ENCODE assay signal across 1 cellular context in the genomic region with DNA sequence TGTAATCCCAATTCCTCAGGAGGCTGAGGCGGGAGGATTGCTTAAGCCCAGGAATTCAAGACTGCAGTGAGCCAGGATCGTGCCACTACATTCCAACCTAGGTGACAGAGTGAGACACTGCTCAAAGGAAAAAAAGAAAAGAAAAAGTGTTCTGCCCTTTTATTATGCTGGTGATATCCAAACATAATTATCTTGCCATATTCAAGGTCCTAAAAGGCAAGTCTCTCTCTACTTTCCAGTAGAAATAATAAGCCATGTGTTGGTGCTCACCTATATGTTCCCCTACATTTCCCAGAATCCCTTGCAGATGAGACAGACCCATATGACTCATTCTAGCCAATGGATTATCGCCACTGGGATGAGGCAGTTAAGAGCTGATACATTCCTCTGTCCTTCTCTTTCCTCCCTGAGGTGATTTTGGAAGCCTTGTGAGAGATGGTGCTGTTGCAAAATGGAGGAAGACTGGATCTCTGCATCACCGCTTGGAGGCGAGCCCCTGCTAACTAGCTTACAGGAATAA.
A peak's percentile ranks its signal among the peaks of the same experiment; 100 is the strongest.
TF ChIP-seq lines count a peak whose summit lies in the region.

No MANE protein-coding gene starts in this region.

TF ChIP-seq in K562, 482 proteins besides CTCF, POLR2A, EP300 and RAD21 (continued from another document):
- TF ChIP-seq, protein P1, sequence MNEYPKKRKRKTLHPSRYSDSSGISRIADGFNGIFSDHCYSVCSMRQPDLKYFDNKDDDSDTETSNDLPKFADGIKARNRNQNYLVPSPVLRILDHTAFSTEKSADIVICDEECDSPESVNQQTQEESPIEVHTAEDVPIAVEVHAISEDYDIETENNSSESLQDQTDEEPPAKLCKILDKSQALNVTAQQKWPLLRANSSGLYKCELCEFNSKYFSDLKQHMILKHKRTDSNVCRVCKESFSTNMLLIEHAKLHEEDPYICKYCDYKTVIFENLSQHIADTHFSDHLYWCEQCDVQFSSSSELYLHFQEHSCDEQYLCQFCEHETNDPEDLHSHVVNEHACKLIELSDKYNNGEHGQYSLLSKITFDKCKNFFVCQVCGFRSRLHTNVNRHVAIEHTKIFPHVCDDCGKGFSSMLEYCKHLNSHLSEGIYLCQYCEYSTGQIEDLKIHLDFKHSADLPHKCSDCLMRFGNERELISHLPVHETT (CRISPR knock-in tag; conservative IDR thresholded peaks at IDR 0.05 in 1 of 2, IDR thresholded peaks at IDR 0.05 in 1 of 2), result no peak
- TF ChIP-seq, protein P2, sequence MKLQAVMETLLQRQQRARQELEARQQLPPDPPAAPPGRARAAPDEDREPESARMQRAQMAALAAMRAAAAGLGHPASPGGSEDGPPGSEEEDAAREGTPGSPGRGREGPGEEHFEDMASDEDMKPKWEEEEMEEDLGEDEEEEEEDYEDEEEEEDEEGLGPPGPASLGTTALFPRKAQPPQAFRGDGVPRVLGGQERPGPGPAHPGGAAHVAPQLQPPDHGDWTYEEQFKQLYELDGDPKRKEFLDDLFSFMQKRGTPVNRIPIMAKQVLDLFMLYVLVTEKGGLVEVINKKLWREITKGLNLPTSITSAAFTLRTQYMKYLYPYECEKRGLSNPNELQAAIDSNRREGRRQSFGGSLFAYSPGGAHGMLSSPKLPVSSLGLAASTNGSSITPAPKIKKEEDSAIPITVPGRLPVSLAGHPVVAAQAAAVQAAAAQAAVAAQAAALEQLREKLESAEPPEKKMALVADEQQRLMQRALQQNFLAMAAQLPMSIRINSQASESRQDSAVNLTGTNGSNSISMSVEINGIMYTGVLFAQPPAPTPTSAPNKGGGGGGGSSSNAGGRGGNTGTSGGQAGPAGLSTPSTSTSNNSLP (IDR thresholded peaks at IDR 0.05; ENCODE audit: borderline replicate concordance, low read depth, low read length), result no peak
- no peak for TF ChIP-seq ZNF184 (CRISPR knock-in tag; IDR thresholded peaks at IDR 0.05)
- TF ChIP-seq EWSR1 (IDR thresholded peaks at IDR 0.05; ENCODE audit: borderline replicate concordance, low read depth, partially characterized antibody), result no peak
- TF ChIP-seq POLR3G (IDR thresholded peaks at IDR 0.05; ENCODE audit: extremely low read depth, insufficient read length, insufficient replicate concordance), result no peak
- no peak for TF ChIP-seq FOXA3 (CRISPR knock-in tag; conservative IDR thresholded peaks at IDR 0.05 in 1 of 2, IDR thresholded peaks at IDR 0.05 in 1 of 2)
- no peak for TF ChIP-seq KDM2B (CRISPR knock-in tag; IDR thresholded peaks at IDR 0.05)
- TF ChIP-seq, protein P3, sequence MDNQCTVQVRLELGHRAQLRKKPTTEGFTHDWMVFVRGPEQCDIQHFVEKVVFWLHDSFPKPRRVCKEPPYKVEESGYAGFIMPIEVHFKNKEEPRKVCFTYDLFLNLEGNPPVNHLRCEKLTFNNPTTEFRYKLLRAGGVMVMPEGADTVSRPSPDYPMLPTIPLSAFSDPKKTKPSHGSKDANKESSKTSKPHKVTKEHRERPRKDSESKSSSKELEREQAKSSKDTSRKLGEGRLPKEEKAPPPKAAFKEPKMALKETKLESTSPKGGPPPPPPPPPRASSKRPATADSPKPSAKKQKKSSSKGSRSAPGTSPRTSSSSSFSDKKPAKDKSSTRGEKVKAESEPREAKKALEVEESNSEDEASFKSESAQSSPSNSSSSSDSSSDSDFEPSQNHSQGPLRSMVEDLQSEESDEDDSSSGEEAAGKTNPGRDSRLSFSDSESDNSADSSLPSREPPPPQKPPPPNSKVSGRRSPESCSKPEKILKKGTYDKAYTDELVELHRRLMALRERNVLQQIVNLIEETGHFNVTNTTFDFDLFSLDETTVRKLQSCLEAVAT (IDR thresholded peaks at IDR 0.05), result no peak
- TF ChIP-seq, protein P4, sequence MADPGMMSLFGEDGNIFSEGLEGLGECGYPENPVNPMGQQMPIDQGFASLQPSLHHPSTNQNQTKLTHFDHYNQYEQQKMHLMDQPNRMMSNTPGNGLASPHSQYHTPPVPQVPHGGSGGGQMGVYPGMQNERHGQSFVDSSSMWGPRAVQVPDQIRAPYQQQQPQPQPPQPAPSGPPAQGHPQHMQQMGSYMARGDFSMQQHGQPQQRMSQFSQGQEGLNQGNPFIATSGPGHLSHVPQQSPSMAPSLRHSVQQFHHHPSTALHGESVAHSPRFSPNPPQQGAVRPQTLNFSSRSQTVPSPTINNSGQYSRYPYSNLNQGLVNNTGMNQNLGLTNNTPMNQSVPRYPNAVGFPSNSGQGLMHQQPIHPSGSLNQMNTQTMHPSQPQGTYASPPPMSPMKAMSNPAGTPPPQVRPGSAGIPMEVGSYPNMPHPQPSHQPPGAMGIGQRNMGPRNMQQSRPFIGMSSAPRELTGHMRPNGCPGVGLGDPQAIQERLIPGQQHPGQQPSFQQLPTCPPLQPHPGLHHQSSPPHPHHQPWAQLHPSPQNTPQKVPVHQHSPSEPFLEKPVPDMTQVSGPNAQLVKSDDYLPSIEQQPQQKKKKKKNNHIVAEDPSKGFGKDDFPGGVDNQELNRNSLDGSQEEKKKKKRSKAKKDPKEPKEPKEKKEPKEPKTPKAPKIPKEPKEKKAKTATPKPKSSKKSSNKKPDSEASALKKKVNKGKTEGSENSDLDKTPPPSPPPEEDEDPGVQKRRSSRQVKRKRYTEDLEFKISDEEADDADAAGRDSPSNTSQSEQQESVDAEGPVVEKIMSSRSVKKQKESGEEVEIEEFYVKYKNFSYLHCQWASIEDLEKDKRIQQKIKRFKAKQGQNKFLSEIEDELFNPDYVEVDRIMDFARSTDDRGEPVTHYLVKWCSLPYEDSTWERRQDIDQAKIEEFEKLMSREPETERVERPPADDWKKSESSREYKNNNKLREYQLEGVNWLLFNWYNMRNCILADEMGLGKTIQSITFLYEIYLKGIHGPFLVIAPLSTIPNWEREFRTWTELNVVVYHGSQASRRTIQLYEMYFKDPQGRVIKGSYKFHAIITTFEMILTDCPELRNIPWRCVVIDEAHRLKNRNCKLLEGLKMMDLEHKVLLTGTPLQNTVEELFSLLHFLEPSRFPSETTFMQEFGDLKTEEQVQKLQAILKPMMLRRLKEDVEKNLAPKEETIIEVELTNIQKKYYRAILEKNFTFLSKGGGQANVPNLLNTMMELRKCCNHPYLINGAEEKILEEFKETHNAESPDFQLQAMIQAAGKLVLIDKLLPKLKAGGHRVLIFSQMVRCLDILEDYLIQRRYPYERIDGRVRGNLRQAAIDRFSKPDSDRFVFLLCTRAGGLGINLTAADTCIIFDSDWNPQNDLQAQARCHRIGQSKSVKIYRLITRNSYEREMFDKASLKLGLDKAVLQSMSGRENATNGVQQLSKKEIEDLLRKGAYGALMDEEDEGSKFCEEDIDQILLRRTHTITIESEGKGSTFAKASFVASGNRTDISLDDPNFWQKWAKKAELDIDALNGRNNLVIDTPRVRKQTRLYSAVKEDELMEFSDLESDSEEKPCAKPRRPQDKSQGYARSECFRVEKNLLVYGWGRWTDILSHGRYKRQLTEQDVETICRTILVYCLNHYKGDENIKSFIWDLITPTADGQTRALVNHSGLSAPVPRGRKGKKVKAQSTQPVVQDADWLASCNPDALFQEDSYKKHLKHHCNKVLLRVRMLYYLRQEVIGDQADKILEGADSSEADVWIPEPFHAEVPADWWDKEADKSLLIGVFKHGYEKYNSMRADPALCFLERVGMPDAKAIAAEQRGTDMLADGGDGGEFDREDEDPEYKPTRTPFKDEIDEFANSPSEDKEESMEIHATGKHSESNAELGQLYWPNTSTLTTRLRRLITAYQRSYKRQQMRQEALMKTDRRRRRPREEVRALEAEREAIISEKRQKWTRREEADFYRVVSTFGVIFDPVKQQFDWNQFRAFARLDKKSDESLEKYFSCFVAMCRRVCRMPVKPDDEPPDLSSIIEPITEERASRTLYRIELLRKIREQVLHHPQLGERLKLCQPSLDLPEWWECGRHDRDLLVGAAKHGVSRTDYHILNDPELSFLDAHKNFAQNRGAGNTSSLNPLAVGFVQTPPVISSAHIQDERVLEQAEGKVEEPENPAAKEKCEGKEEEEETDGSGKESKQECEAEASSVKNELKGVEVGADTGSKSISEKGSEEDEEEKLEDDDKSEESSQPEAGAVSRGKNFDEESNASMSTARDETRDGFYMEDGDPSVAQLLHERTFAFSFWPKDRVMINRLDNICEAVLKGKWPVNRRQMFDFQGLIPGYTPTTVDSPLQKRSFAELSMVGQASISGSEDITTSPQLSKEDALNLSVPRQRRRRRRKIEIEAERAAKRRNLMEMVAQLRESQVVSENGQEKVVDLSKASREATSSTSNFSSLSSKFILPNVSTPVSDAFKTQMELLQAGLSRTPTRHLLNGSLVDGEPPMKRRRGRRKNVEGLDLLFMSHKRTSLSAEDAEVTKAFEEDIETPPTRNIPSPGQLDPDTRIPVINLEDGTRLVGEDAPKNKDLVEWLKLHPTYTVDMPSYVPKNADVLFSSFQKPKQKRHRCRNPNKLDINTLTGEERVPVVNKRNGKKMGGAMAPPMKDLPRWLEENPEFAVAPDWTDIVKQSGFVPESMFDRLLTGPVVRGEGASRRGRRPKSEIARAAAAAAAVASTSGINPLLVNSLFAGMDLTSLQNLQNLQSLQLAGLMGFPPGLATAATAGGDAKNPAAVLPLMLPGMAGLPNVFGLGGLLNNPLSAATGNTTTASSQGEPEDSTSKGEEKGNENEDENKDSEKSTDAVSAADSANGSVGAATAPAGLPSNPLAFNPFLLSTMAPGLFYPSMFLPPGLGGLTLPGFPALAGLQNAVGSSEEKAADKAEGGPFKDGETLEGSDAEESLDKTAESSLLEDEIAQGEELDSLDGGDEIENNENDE (IDR thresholded peaks at IDR 0.05; ENCODE audit: low read depth, low read length), result no peak
- TF ChIP-seq, protein P5, sequence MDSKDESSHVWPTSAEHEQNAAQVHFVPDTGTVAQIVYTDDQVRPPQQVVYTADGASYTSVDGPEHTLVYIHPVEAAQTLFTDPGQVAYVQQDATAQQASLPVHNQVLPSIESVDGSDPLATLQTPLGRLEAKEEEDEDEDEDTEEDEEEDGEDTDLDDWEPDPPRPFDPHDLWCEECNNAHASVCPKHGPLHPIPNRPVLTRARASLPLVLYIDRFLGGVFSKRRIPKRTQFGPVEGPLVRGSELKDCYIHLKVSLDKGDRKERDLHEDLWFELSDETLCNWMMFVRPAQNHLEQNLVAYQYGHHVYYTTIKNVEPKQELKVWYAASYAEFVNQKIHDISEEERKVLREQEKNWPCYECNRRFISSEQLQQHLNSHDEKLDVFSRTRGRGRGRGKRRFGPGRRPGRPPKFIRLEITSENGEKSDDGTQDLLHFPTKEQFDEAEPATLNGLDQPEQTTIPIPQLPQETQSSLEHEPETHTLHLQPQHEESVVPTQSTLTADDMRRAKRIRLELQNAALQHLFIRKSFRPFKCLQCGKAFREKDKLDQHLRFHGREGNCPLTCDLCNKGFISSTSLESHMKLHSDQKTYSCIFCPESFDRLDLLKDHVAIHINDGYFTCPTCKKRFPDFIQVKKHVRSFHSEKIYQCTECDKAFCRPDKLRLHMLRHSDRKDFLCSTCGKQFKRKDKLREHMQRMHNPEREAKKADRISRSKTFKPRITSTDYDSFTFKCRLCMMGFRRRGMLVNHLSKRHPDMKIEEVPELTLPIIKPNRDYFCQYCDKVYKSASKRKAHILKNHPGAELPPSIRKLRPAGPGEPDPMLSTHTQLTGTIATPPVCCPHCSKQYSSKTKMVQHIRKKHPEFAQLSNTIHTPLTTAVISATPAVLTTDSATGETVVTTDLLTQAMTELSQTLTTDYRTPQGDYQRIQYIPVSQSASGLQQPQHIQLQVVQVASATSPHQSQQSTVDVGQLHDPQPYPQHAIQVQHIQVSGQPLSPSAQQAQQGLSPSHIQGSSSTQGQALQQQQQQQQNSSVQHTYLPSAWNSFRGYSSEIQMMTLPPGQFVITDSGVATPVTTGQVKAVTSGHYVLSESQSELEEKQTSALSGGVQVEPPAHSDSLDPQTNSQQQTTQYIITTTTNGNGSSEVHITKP (IDR thresholded peaks at IDR 0.05; ENCODE audit: partially characterized antibody), result peak; percentile 94
- TF ChIP-seq ZFX (CRISPR knock-in tag; IDR thresholded peaks at IDR 0.05), result no peak
- TF ChIP-seq ZNF124 (CRISPR knock-in tag; IDR thresholded peaks at IDR 0.05), result no peak
- TF ChIP-seq ZNF263 (CRISPR knock-in tag; IDR thresholded peaks at IDR 0.05; ENCODE audit: borderline replicate concordance), result no peak
- TF ChIP-seq CEBPB (tag; IDR thresholded peaks at IDR 0.05), result no peak
- TF ChIP-seq, protein P6, sequence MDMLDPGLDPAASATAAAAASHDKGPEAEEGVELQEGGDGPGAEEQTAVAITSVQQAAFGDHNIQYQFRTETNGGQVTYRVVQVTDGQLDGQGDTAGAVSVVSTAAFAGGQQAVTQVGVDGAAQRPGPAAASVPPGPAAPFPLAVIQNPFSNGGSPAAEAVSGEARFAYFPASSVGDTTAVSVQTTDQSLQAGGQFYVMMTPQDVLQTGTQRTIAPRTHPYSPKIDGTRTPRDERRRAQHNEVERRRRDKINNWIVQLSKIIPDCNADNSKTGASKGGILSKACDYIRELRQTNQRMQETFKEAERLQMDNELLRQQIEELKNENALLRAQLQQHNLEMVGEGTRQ (CRISPR knock-in tag; IDR thresholded peaks at IDR 0.05), result peak; percentile 87
- no peak for TF ChIP-seq HCFC1 (IDR thresholded peaks at IDR 0.05; ENCODE audit: low read depth, low read length)
- TF ChIP-seq, protein P7, sequence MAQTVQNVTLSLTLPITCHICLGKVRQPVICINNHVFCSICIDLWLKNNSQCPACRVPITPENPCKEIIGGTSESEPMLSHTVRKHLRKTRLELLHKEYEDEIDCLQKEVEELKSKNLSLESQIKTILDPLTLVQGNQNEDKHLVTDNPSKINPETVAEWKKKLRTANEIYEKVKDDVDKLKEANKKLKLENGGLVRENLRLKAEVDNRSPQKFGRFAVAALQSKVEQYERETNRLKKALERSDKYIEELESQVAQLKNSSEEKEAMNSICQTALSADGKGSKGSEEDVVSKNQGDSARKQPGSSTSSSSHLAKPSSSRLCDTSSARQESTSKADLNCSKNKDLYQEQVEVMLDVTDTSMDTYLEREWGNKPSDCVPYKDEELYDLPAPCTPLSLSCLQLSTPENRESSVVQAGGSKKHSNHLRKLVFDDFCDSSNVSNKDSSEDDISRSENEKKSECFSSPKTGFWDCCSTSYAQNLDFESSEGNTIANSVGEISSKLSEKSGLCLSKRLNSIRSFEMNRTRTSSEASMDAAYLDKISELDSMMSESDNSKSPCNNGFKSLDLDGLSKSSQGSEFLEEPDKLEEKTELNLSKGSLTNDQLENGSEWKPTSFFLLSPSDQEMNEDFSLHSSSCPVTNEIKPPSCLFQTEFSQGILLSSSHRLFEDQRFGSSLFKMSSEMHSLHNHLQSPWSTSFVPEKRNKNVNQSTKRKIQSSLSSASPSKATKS (CRISPR knock-in tag; IDR thresholded peaks at IDR 0.05), result no peak
- no peak for TF ChIP-seq ZZZ3 (IDR thresholded peaks at IDR 0.05)
- TF ChIP-seq, protein P8, sequence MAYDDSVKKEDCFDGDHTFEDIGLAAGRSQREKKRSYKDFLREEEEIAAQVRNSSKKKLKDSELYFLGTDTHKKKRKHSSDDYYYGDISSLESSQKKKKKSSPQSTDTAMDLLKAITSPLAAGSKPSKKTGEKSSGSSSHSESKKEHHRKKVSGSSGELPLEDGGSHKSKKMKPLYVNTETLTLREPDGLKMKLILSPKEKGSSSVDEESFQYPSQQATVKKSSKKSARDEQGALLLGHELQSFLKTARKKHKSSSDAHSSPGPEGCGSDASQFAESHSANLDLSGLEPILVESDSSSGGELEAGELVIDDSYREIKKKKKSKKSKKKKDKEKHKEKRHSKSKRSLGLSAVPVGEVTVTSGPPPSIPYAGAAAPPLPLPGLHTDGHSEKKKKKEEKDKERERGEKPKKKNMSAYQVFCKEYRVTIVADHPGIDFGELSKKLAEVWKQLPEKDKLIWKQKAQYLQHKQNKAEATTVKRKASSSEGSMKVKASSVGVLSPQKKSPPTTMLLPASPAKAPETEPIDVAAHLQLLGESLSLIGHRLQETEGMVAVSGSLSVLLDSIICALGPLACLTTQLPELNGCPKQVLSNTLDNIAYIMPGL (CRISPR knock-in tag; IDR thresholded peaks at IDR 0.05), result no peak
- TF ChIP-seq RBFOX2 (IDR thresholded peaks at IDR 0.05; ENCODE audit: low read depth, low read length), result no peak
- no peak for TF ChIP-seq RBM17 (IDR thresholded peaks at IDR 0.05; ENCODE audit: borderline replicate concordance, low read depth, low read length)
TF ChIP-seq in K562: peak in this region for 8.
